Comparison of ENCODE assay signal across 8 cellular contexts in genomic region chr12:57755454-57756372, GRCh38. TPM values are rescaled to one million over a fixed set of nuclear protein-coding genes. Genes with fewer than 3 reads are reported as not detected.
A peak's percentile ranks its signal among the peaks of the same experiment; 100 is the strongest.
DNase-seq lines count a peak whose midpoint lies in the region; ATAC-seq and TF ChIP-seq lines count a peak whose summit lies in the region.

No MANE protein-coding gene starts in this region.

- no peaks in the 10 kb centered on the region for H3K27me3 ChIP-seq in CD8-positive, alpha-beta memory T cell (ENCODE audit: insufficient read depth, low read length, poor library complexity, severe bottlenecking)
- H3K27me3 ChIP-seq in heart right ventricle: no peaks in the 10 kb centered on the region
- no peaks in the 10 kb centered on the region for H3K27me3 ChIP-seq in sigmoid colon

- 2 to 3% methylated on average over 73 to 76 of the region's 76 CpGs for WGBS in heart right ventricle, 2 donors
- 1% methylated on average over 76 of the region's 76 CpGs for WGBS in sigmoid colon, 2 donors

- H3K9me3 Mint-ChIP-seq in CD8-positive, alpha-beta memory T cell: no peaks in the 10 kb centered on the region

- peak overlapping the region; percentile 83 to 97 (median 89) for H3K4me3 Mint-ChIP-seq in CD8-positive, alpha-beta memory T cell

- H3K27ac ChIP-seq in CD8-positive, alpha-beta memory T cell (ENCODE audit: low read depth, low read length): peak overlapping the region; percentile 40
- H3K27ac ChIP-seq in KOPT-K1 (ENCODE audit: low read depth, low read length, poor library complexity, severe bottlenecking) (peak overlapping the region; percentile 45), heart right ventricle (peak overlapping the region in 9 of 10 donors; percentile 30 to 74 (median 54)), sigmoid colon (peak overlapping the region; percentile 61 to 77 (median 66))

- H3K27ac Mint-ChIP-seq in CD8-positive, alpha-beta memory T cell: peak overlapping the region; percentile 78 to 97 (median 91)

- intact Hi-C loops in heart right ventricle (cut with DNase I) (no loop called here), sigmoid colon (cut with DNase I) (no loop called here)

- TF ChIP-seq CTCF in heart right ventricle (IDR thresholded peaks at IDR 0.05) (no peak), sigmoid colon (IDR thresholded peaks at IDR 0.05) (no peak)

- peaks cover 0 to 2% of the 10 kb centered on the region in 2 donors for H3K27me3 Mint-ChIP-seq in CD8-positive, alpha-beta memory T cell

- peaks cover 4 to 46% (median 4%) of the 10 kb centered on the region in 3 donors for H3K36me3 Mint-ChIP-seq in CD8-positive, alpha-beta memory T cell

- peak; percentile 36 to 73 (median 51) for DNase-seq in CD8-positive, alpha-beta memory T cell
- peak; percentile 36 for DNase-seq in activated effector memory CD4-positive, alpha-beta T cell treated with Interleukin-2 at 50 U/mL for 16 hours
- DNase-seq in heart right ventricle (peak in 1 of 2 donors; percentile 32), sigmoid colon (peak; percentile 66), HEK293T (ENCODE audit: extremely low spot score) (no peak)

- peaks cover 59 to 70% (median 65%) of the 10 kb centered on the region in 3 donors for H3K4me1 Mint-ChIP-seq in CD8-positive, alpha-beta memory T cell

- peak overlapping the region; percentile 52 for H3K4me3 ChIP-seq in CD8-positive, alpha-beta memory T cell (ENCODE audit: low read length)
- peak overlapping the region; percentile 42 to 85 (median 71) for H3K4me3 ChIP-seq in heart right ventricle
- H3K4me3 ChIP-seq in sigmoid colon: peak overlapping the region; percentile 51 to 93 (median 84)

- TF ChIP-seq EP300 in sigmoid colon (IDR thresholded peaks at IDR 0.05): no peak

- peaks cover 48% of the 10 kb centered on the region for H3K4me1 ChIP-seq in CD8-positive, alpha-beta memory T cell (ENCODE audit: insufficient read depth, low read length)
- H3K4me1 ChIP-seq in heart right ventricle (peaks cover 13 to 49% (median 34%) of the 10 kb centered on the region in 9 donors), sigmoid colon (peaks cover 0 to 39% (median 34%) of the 10 kb centered on the region in 4 donors)

- CTCF ChIA-PET in CD8-positive, alpha-beta memory T cell (lab: Charles Lee): interaction anchor here (0.5 to 3.4 kb wide), 17 partner anchors 11 to 237 kb away, joined by 3 to 37 read pairs (median 5); partner anchors contain the start of genes AVIL, CYP27B1, EEF1AKMT3 and METTL1
- CTCF ChIA-PET in HEK293T (lab: Yijun Ruan, JAX): interaction anchor here (0.8 to 1.8 kb wide), 3 partner anchors 11 to 29 kb away, joined by 3 to 17 read pairs (median 5); partner anchors contain the start of gene CYP27B1

- H3K36me3 ChIP-seq in CD8-positive, alpha-beta memory T cell (ENCODE audit: insufficient read depth, low read length): peaks cover 13% of the 10 kb centered on the region
- H3K36me3 ChIP-seq in KOPT-K1 (ENCODE audit: insufficient read depth, low read length): peaks cover 43% of the 10 kb centered on the region
- peaks cover 0 to 27% (median 8%) of the 10 kb centered on the region in 9 donors for H3K36me3 ChIP-seq in heart right ventricle
- peaks cover 0 to 26% (median 13%) of the 10 kb centered on the region in 4 donors for H3K36me3 ChIP-seq in sigmoid colon

- TF ChIP-seq POLR2A in sigmoid colon (IDR thresholded peaks at IDR 0.05): no peak

- POLR2A ChIA-PET in CD8-positive, alpha-beta memory T cell (lab: Charles Lee): interaction anchor here (1.4 to 3.0 kb wide), 5 partner anchors 11 to 27 kb away, joined by 5 to 12 read pairs (median 6); partner anchors contain the start of genes CYP27B1, EEF1AKMT3, METTL1 and TSFM
- POLR2A ChIA-PET in HEK293T (lab: Yijun Ruan, JAX): interaction anchor here (1.3 to 2.0 kb wide), 4 partner anchors 11 to 27 kb away, joined by 4 to 14 read pairs (median 8); partner anchors contain the start of genes EEF1AKMT3, METTL1, TSFM and TSPAN31

- ATAC-seq in heart right ventricle (no peak), GM18498 (IDR thresholded peaks at IDR 0.05; ENCODE audit: unreplicated experiment) (no peak), GM18511 (IDR thresholded peaks at IDR 0.05; ENCODE audit: unreplicated experiment) (no peak)

- no peaks in the 10 kb centered on the region for H3K9me3 ChIP-seq in CD8-positive, alpha-beta memory T cell (ENCODE audit: low read length)
- no peaks in the 10 kb centered on the region for H3K9me3 ChIP-seq in KOPT-K1 (ENCODE audit: insufficient read depth, low read length, poor library complexity, severe bottlenecking)
- no peaks in the 10 kb centered on the region for H3K9me3 ChIP-seq in heart right ventricle
- H3K9me3 ChIP-seq in sigmoid colon: no peaks in the 10 kb centered on the region

TF ChIP-seq in HEK293T, 16 proteins besides CTCF, POLR2A, EP300 and RAD21:
- TF ChIP-seq BHLHE40 (IDR thresholded peaks at IDR 0.05; ENCODE audit: borderline replicate concordance): no peak
- no peak for TF ChIP-seq HDGF (IDR thresholded peaks at IDR 0.05; ENCODE audit: borderline replicate concordance)

RNA-seq across cellular contexts. Expression of gene MARCHF9, which starts 0.8 kb away (rescaled TPM):
- 10 to 100 TPM; 26.3 to 27.2 TPM for total RNA-seq in CD8-positive, alpha-beta memory T cell
- polyA plus RNA-seq in CD8-positive, alpha-beta memory T cell: 5.7 TPM
- total RNA-seq in heart right ventricle: 10 to 100 TPM; 11.2 to 15.0 (median 13.3) TPM
- 10 to 100 TPM; 14.5 to 20.7 TPM for polyA plus RNA-seq in heart right ventricle
- 10 to 100 TPM in 2 of 4 donors, 1 to 10 TPM in 2; 6.1 to 12.5 (median 9.4) TPM for total RNA-seq in sigmoid colon
- 10 to 100 TPM in 1 of 3 donors, 1 to 10 TPM in 2; 5.5 to 14.9 (median 7.8) TPM for polyA plus RNA-seq in sigmoid colon

RNA-seq across cellular contexts. Expression of gene CDK4, which starts 3.6 kb away (rescaled TPM):
- 100 to 1,000 TPM; 268 to 304 TPM for total RNA-seq in CD8-positive, alpha-beta memory T cell
- polyA plus RNA-seq in CD8-positive, alpha-beta memory T cell: 76.0 TPM
- total RNA-seq in heart right ventricle (10 to 100 TPM; 37.0 to 74.0 (median 52.0) TPM), sigmoid colon (100 to 1,000 TPM in 1 of 4 donors, 10 to 100 TPM in 3; 54.6 to 108 (median 82.5) TPM)
- polyA plus RNA-seq in heart right ventricle (10 to 100 TPM; 21.7 to 61.7 TPM), sigmoid colon (10 to 100 TPM; 34.9 to 89.1 (median 43.2) TPM)

RNA-seq across cellular contexts. Expression of gene TSPAN31, which starts 10.9 kb away (rescaled TPM):
- 10 to 100 TPM; 12.0 to 13.0 TPM for total RNA-seq in CD8-positive, alpha-beta memory T cell
- 46.9 TPM for polyA plus RNA-seq in CD8-positive, alpha-beta memory T cell
- total RNA-seq in heart right ventricle: 10 to 100 TPM; 21.1 to 37.4 (median 26.9) TPM
- 10 to 100 TPM; 29.8 to 36.6 TPM for polyA plus RNA-seq in heart right ventricle
- 10 to 100 TPM; 43.2 to 85.8 (median 69.3) TPM for total RNA-seq in sigmoid colon
- polyA plus RNA-seq in sigmoid colon: 10 to 100 TPM; 12.0 to 33.8 (median 15.7) TPM

RNA-seq across cellular contexts. Expression of gene CYP27B1, which starts 11.2 kb away (rescaled TPM):
- total RNA-seq in CD8-positive, alpha-beta memory T cell: 1 to 10 TPM; 7.2 to 7.4 TPM
- 0.52 TPM for polyA plus RNA-seq in CD8-positive, alpha-beta memory T cell
- total RNA-seq in heart right ventricle (under 1 TPM in 2 of 10 donors, not detected in 8; 0.81 to 0.95 TPM), sigmoid colon (under 1 TPM in 1 of 4 donors, not detected in 3; 0.28 TPM)
- polyA plus RNA-seq in heart right ventricle (under 1 TPM in 1 of 2 donors, not detected in 1; 0.14 TPM), sigmoid colon (1 to 10 TPM in 2 of 3 donors, not detected in 1; 1.2 to 2.0 TPM)

RNA-seq across cellular contexts. Expression of gene METTL1, which starts 16.2 kb away (rescaled TPM):
- total RNA-seq in CD8-positive, alpha-beta memory T cell: 10 to 100 TPM; 69.8 to 74.2 TPM
- polyA plus RNA-seq in CD8-positive, alpha-beta memory T cell: 18.6 TPM
- total RNA-seq in heart right ventricle: 10 to 100 TPM in 2 of 10 donors, 1 to 10 TPM in 8; 5.6 to 15.0 (median 7.9) TPM
- polyA plus RNA-seq in heart right ventricle: 10 to 100 TPM; 10.9 to 29.4 TPM
- 10 to 100 TPM in 1 of 4 donors, 1 to 10 TPM in 3; 3.8 to 12.2 (median 7.4) TPM for total RNA-seq in sigmoid colon
- 10 to 100 TPM in 2 of 3 donors, 1 to 10 TPM in 1; 7.6 to 16.7 (median 10.2) TPM for polyA plus RNA-seq in sigmoid colon
